8 cellular contexts compared by ENCODE assay signal in genomic region chr12:14365294-14366210, GRCh38. TPM values are rescaled to one million over a fixed set of nuclear protein-coding genes. Genes with fewer than 3 reads are reported as not detected.
DNase-seq lines count a peak whose midpoint lies in the region; ATAC-seq, FAIRE-seq and TF ChIP-seq lines count a peak whose summit lies in the region.

ATF7IP (plus strand) TSS chr12:14365682; CDS start chr12:14423916, 58,234 bp downstream.

- peak; percentile 98 for DNase-seq in H9
- DNase-seq in MG63: peak; percentile 96
- DNase-seq in SK-N-MC (ENCODE audit: low read depth, low spot score): peak; percentile 87
- peak; percentile 97 for DNase-seq in activated naive CD4-positive, alpha-beta T cell treated with anti-CD3 and anti-CD28 coated beads, Interleukin-2, amount 10 ng/mL, durations not matched to agents 7 days and 5 days
- DNase-seq in substantia nigra (lab: John Stamatoyannopoulos, UW): peak; percentile 52 to 97 (median 88)

- TF ChIP-seq POLR2A in gastroesophageal sphincter (IDR thresholded peaks at IDR 0.05): peak; percentile 69 to 71

- H4K8ac ChIP-seq in H9 (replicated peaks; ENCODE audit: insufficient read length, low read depth, low read length): no peak within 1 kb of the TSS

- H3K36me3 ChIP-seq in MG63: peaks cover 10% of the 10 kb centered on the region
- peaks cover 38% of the 10 kb centered on the region for H3K36me3 ChIP-seq in SK-N-MC (ENCODE audit: insufficient read depth, low read length)
- peaks cover 0 to 7% of the 10 kb centered on the region in 2 donors for H3K36me3 ChIP-seq in gastroesophageal sphincter
- peaks cover 5% of the 10 kb centered on the region for H3K36me3 ChIP-seq in neutrophil

- H3K27me3 ChIP-seq in H9 (ENCODE audit: insufficient read depth, low read length): no peaks in the 10 kb centered on the region
- no peaks in the 10 kb centered on the region for H3K27me3 ChIP-seq in MG63
- H3K27me3 ChIP-seq in gastroesophageal sphincter: no peaks in the 10 kb centered on the region
- H3K27me3 ChIP-seq in neutrophil: no peaks in the 10 kb centered on the region

- H3K9me3 ChIP-seq in H9 (ENCODE audit: control insufficient read depth, low read depth, low read length) (no peaks in the 10 kb centered on the region), MG63 (no peaks in the 10 kb centered on the region), SK-N-MC (ENCODE audit: low read depth, low read length) (peaks cover 15% of the 10 kb centered on the region), gastroesophageal sphincter (no peaks in the 10 kb centered on the region), neutrophil (no peaks in the 10 kb centered on the region)

- peak within 1 kb of the TSS; percentile 94 for H3K18ac ChIP-seq in H9 (ENCODE audit: insufficient read length, low read depth, low read length)

- peak within 1 kb of the TSS; percentile 3 for H3K4me2 ChIP-seq in H9 (ENCODE audit: insufficient read depth, insufficient read length, low read length)

- H2BK120ac ChIP-seq in H9 (ENCODE audit: low read depth, low read length, poor library complexity, severe bottlenecking): peak within 1 kb of the TSS; percentile 76

- H3K56ac ChIP-seq in H9 (ENCODE audit: insufficient read length, low read depth, low read length): no peak within 1 kb of the TSS

- H3K4me1 ChIP-seq in H9 (ENCODE audit: insufficient read depth, low read length) (no peaks in the 10 kb centered on the region), gastroesophageal sphincter (peaks cover 0 to 32% (median 0%) of the 10 kb centered on the region in 3 donors), neutrophil (ENCODE audit: control insufficient read depth in 1 of 2, insufficient read depth in 1 of 2, low read depth in 1 of 2, low read length in 1 of 2) (peaks cover 38 to 39% of the 10 kb centered on the region in 2 experiments)

- no peaks in the 10 kb centered on the region for H3K79me1 ChIP-seq in H9 (ENCODE audit: insufficient read depth, low read depth, low read length, poor library complexity, severe bottlenecking)

- H3K79me2 ChIP-seq in H9 (ENCODE audit: insufficient read depth, low read length): peaks cover 16% of the 10 kb centered on the region; the same call in 1 of the 2 replicates

- no peak within 1 kb of the TSS for H2AK5ac ChIP-seq in H9 (ENCODE audit: insufficient read length, low read length)

- peak; percentile 38; the same call in 1 of the 3 replicates for TF ChIP-seq CTCF in H9 (conservative IDR thresholded peaks at IDR 0.05)
- peak in 3 of 4 experiments; percentile 13 to 51 (median 29) for TF ChIP-seq CTCF in gastroesophageal sphincter (IDR thresholded peaks at IDR 0.05)
- peak; percentile 64 for TF ChIP-seq CTCF in neutrophil (IDR thresholded peaks at IDR 0.05)

- H3K4me3 ChIP-seq in MG63: peak within 1 kb of the TSS; percentile 68
- H3K4me3 ChIP-seq in SK-N-MC: peak within 1 kb of the TSS; percentile 77
- H3K4me3 ChIP-seq in gastroesophageal sphincter: peak within 1 kb of the TSS; percentile 59 to 74
- peak within 1 kb of the TSS; percentile 78 to 95 for H3K4me3 ChIP-seq in neutrophil (ENCODE audit: low read depth in 1 of 2, low read length in 1 of 2)

- H3K27ac ChIP-seq in H9 (ENCODE audit: insufficient read length, low read depth, low read length) (peak within 1 kb of the TSS; percentile 84), SK-N-MC (peak within 1 kb of the TSS; percentile 99), gastroesophageal sphincter (peak within 1 kb of the TSS; percentile 84 to 97 (median 96)), neutrophil (peak within 1 kb of the TSS; percentile 92), substantia nigra (ENCODE audit: low read depth, low read length, poor library complexity, severe bottlenecking) (peak within 1 kb of the TSS; percentile 96)

- CTCF ChIA-PET in activated naive CD4-positive, alpha-beta T cell treated with anti-CD3 and anti-CD28 coated beads, Interleukin-2, amount 10 ng/mL, durations not matched to agents 7 days and 5 days (lab: Charles Lee): interaction anchor here (0.8 to 2.8 kb wide), 18 partner anchors 21 to 263 kb away, joined by 3 to 49 read pairs (median 6); no protein-coding TSS in a partner anchor

- H3K4me3 Mint-ChIP-seq in H9: peak within 1 kb of the TSS; percentile 88 to 96
- H3K4me3 Mint-ChIP-seq in activated naive CD4-positive, alpha-beta T cell treated with anti-CD3 and anti-CD28 coated beads, Interleukin-2, amount 10 ng/mL, durations not matched to agents 7 days and 5 days: peak within 1 kb of the TSS; percentile 81

- H2BK12ac ChIP-seq in H9 (ENCODE audit: insufficient read length, low read depth, low read length): no peak within 1 kb of the TSS

- H3T11ph ChIP-seq in H9 (ENCODE audit: low read length): peak within 1 kb of the TSS; percentile 87

- no peak within 1 kb of the TSS for H2BK20ac ChIP-seq in H9 (ENCODE audit: low read depth, low read length, poor library complexity, severe bottlenecking)

- H3K23me2 ChIP-seq in H9 (ENCODE audit: insufficient read length, low read depth, low read length, poor library complexity, severe bottlenecking): no peaks in the 10 kb centered on the region

- peak within 1 kb of the TSS; percentile 90; the same call in 1 of the 2 replicates for H3K14ac ChIP-seq in H9 (ENCODE audit: insufficient read depth, low read length)

- H3K23ac ChIP-seq in H9 (ENCODE audit: insufficient read length, low read depth, low read length): no peak within 1 kb of the TSS

- H3K4ac ChIP-seq in H9 (ENCODE audit: low read depth, low read length): no peak within 1 kb of the TSS; the same call in 1 of the 2 replicates

- H3K4me1 Mint-ChIP-seq in H9: peaks cover 23% of the 10 kb centered on the region in 2 experiments
- peaks cover 34% of the 10 kb centered on the region for H3K4me1 Mint-ChIP-seq in activated naive CD4-positive, alpha-beta T cell treated with anti-CD3 and anti-CD28 coated beads, Interleukin-2, amount 10 ng/mL, durations not matched to agents 7 days and 5 days

- H2BK15ac ChIP-seq in H9 (ENCODE audit: low read depth, low read length): no peak within 1 kb of the TSS

- H4K5ac ChIP-seq in H9 (ENCODE audit: insufficient read length, low read depth, low read length): peak within 1 kb of the TSS; percentile 45

- TF ChIP-seq EP300 in gastroesophageal sphincter (IDR thresholded peaks at IDR 0.05): no peak

- no peaks in the 10 kb centered on the region for H4K20me1 ChIP-seq in H9 (ENCODE audit: control insufficient read depth, insufficient read depth, insufficient read length)

- H2AFZ ChIP-seq in H9 (ENCODE audit: low read length): no peak within 1 kb of the TSS

- FAIRE-seq in G401.6 (lab: Jason Lieb, UNC): peak; percentile 97

- H2BK5ac ChIP-seq in H9 (ENCODE audit: insufficient read length, low read length): no peak within 1 kb of the TSS

- peaks cover 5 to 8% of the 10 kb centered on the region in 2 experiments for H3K9me3 Mint-ChIP-seq in H9
- H3K9me3 Mint-ChIP-seq in activated naive CD4-positive, alpha-beta T cell treated with anti-CD3 and anti-CD28 coated beads, Interleukin-2, amount 10 ng/mL, durations not matched to agents 7 days and 5 days: peaks cover 5% of the 10 kb centered on the region

- no CpG with 5 or more reads among the region's 55 CpGs for WGBS in H9 (ENCODE audit: extremely low coverage, insufficient read length, low lambda C conversion rate)
- WGBS in gastroesophageal sphincter (ENCODE audit: low coverage in 1 of 2), 2 donors: 1% methylated on average over 24 to 25 of the region's 55 CpGs

- no peaks in the 10 kb centered on the region for H3K27me3 Mint-ChIP-seq in H9 (ENCODE audit: low read depth)
- H3K27me3 Mint-ChIP-seq in activated naive CD4-positive, alpha-beta T cell treated with anti-CD3 and anti-CD28 coated beads, Interleukin-2, amount 10 ng/mL, durations not matched to agents 7 days and 5 days: no peaks in the 10 kb centered on the region

- H3K27ac Mint-ChIP-seq in H9: peak within 1 kb of the TSS; percentile 94 to 100 (median 97)
- peak within 1 kb of the TSS; percentile 100 for H3K27ac Mint-ChIP-seq in activated naive CD4-positive, alpha-beta T cell treated with anti-CD3 and anti-CD28 coated beads, Interleukin-2, amount 10 ng/mL, durations not matched to agents 7 days and 5 days

- no peak within 1 kb of the TSS for H4K91ac ChIP-seq in H9 (ENCODE audit: insufficient read length, low read depth, low read length)

- H3K36me3 Mint-ChIP-seq in H9 (ENCODE audit: insufficient read depth in 1 of 3, low read depth in 3 of 3): peaks cover 7 to 22% (median 22%) of the 10 kb centered on the region in 3 experiments
- H3K36me3 Mint-ChIP-seq in activated naive CD4-positive, alpha-beta T cell treated with anti-CD3 and anti-CD28 coated beads, Interleukin-2, amount 10 ng/mL, durations not matched to agents 7 days and 5 days: peaks cover 36% of the 10 kb centered on the region

- peak; percentile 97 for ATAC-seq in gastroesophageal sphincter

- peak within 1 kb of the TSS; percentile 88 for H3K9ac ChIP-seq in H9 (ENCODE audit: extremely low read depth, insufficient read length, low read length)
- peak within 1 kb of the TSS; percentile 92 for H3K9ac ChIP-seq in SK-N-MC (ENCODE audit: insufficient read length)

RNA-seq across cellular contexts. Expression of gene ATF7IP, which starts in this region (rescaled TPM):
- total RNA-seq in H9 (2021) (165 and 172 TPM in 2 replicates), gastroesophageal sphincter (10 to 100 TPM; 32.0 to 71.8 (median 32.7) TPM)
- 15.3 and 19.9 TPM in 2 replicates for total RNA-seq in MG63 (2014; rRNA removed; shearing (Covaris generic); ENCODE audit: low replicate concordance)

Comparison
In these comparisons a context has a peak if more than half of its experiments do, and no peak if none do; other contexts are left out.
1. Peak in every context shown above with its lines: DNase-seq, ATAC-seq, H3K4me3 ChIP-seq and H3K27ac ChIP-seq.